31 cellular contexts compared by ENCODE assay signal in genomic region chrY:15343501-15343900, GRCh38.
"Had no signal": no experiment of that assay in that cellular context is flagged by ENCODE, and none has a peak within 500 bp of the region (broad histone marks: within the 10 kb centered on the region; RNA-seq: fewer than 3 reads in every experiment).

No MANE protein-coding gene starts in this region.

- H3K9me3 ChIP-seq: adrenal gland, body of pancreas, esophagus muscularis mucosa, gastroesophageal sphincter had no signal

- H3K27ac ChIP-seq: adrenal gland, body of pancreas, esophagus muscularis mucosa, gastroesophageal sphincter, WERI-Rb-1 had no signal

- DNase-seq: activated B cell treated with CpG ODN at 0.5 μM for 24 hours; activated CD4-positive, alpha-beta T cell treated with anti-CD3 and anti-CD28 coated beads for 48 hours; activated CD4-positive, alpha-beta T cell treated with anti-CD3 and anti-CD28 coated beads, Interleukin-2, amount 50 U/mL, for 1 hour; activated CD4-positive, alpha-beta T cell treated with anti-CD3 and anti-CD28 coated beads, Interleukin-2, amount 50 U/mL, for 48 hours; activated CD8-positive, alpha-beta memory T cell treated with anti-CD3 and anti-CD28 coated beads for 24 hours; activated CD8-positive, alpha-beta T cell treated with anti-CD3 and anti-CD28 coated beads for 36 hours; activated effector memory CD4-positive, alpha-beta T cell treated with anti-CD3 and anti-CD28 coated beads, Interleukin-2, amount 50 U/mL, for 16 hours; activated naive CD4-positive, alpha-beta T cell treated with anti-CD3 and anti-CD28 coated beads for 36 hours; activated naive CD8-positive, alpha-beta T cell treated with anti-CD3 and anti-CD28 coated beads for 36 hours; activated naive CD8-positive, alpha-beta T cell treated with anti-CD3 and anti-CD28 coated beads, Interleukin-2, amount 50 U/mL, for 24 hours; activated T-cell treated with anti-CD3 and anti-CD28 coated beads, Interleukin-2, amount 50 U/mL, for 4 hours; adrenal gland; amygdala; aorta; caudate nucleus; cortex of kidney; dermis blood vessel endothelial cell; effector CD4-positive, alpha-beta T cell; effector memory CD8-positive, alpha-beta T cell; erythroblast; foreskin melanocyte; T-helper 2 cell; WERI-Rb-1 had no signal

- H3K36me3 Mint-ChIP-seq: activated naive CD4-positive, alpha-beta T cell treated with anti-CD3 and anti-CD28 coated beads, Interleukin-2, amount 50 U/mL, for 24 hours had no signal

- ATAC-seq: activated CD4-positive, CD25-positive, alpha-beta regulatory T cell treated with anti-CD3 and anti-CD28 coated beads, Interleukin-2, amount 50 U/mL, for 24 hours; activated CD8-positive, alpha-beta T cell treated with anti-CD3 and anti-CD28 coated beads for 36 hours; activated naive CD8-positive, alpha-beta T cell treated with anti-CD3 and anti-CD28 coated beads, Interleukin-2, amount 50 U/mL, for 24 hours; activated T-cell treated with anti-CD3 and anti-CD28 coated beads, Interleukin-2, amount 50 U/mL, for 4 hours; body of pancreas; effector memory CD8-positive, alpha-beta T cell; gastroesophageal sphincter had no signal

- FAIRE-seq: colon, TTC549 had no signal

- H3K27me3 Mint-ChIP-seq: activated B cell treated with CpG ODN at 0.5 μM for 24 hours; activated CD8-positive, alpha-beta T cell treated with anti-CD3 and anti-CD28 coated beads for 36 hours; activated naive CD4-positive, alpha-beta T cell treated with anti-CD3 and anti-CD28 coated beads, Interleukin-2, amount 50 U/mL, for 24 hours; activated naive CD8-positive, alpha-beta T cell treated with anti-CD3 and anti-CD28 coated beads for 36 hours; activated naive CD8-positive, alpha-beta T cell treated with anti-CD3 and anti-CD28 coated beads, Interleukin-2, amount 50 U/mL, for 24 hours had no signal

- H3K9me3 Mint-ChIP-seq: activated B cell treated with CpG ODN at 0.5 μM for 24 hours had no signal

- H3K4me3 Mint-ChIP-seq: activated B cell treated with CpG ODN at 0.5 μM for 24 hours; activated CD8-positive, alpha-beta T cell treated with anti-CD3 and anti-CD28 coated beads for 36 hours; activated naive CD4-positive, alpha-beta T cell treated with anti-CD3 and anti-CD28 coated beads for 36 hours; activated naive CD4-positive, alpha-beta T cell treated with anti-CD3 and anti-CD28 coated beads, Interleukin-2, amount 50 U/mL, for 24 hours; activated naive CD8-positive, alpha-beta T cell treated with anti-CD3 and anti-CD28 coated beads for 36 hours; activated naive CD8-positive, alpha-beta T cell treated with anti-CD3 and anti-CD28 coated beads, Interleukin-2, amount 50 U/mL, for 24 hours; activated T-cell treated with anti-CD3 and anti-CD28 coated beads, Interleukin-2, amount 50 U/mL, for 4 hours; effector memory CD8-positive, alpha-beta T cell had no signal

- H3K4me3 ChIP-seq: adrenal gland, body of pancreas, esophagus muscularis mucosa, gastroesophageal sphincter had no signal

- H3K27ac Mint-ChIP-seq: activated B cell treated with CpG ODN at 0.5 μM for 24 hours; activated CD8-positive, alpha-beta T cell treated with anti-CD3 and anti-CD28 coated beads for 36 hours; activated naive CD4-positive, alpha-beta T cell treated with anti-CD3 and anti-CD28 coated beads for 36 hours; activated naive CD8-positive, alpha-beta T cell treated with anti-CD3 and anti-CD28 coated beads for 36 hours; activated naive CD8-positive, alpha-beta T cell treated with anti-CD3 and anti-CD28 coated beads, Interleukin-2, amount 50 U/mL, for 24 hours; activated T-helper 2 cell treated with anti-CD3 and anti-CD28 coated beads, Interferon-gamma antibody, Interleukin-2, Interleukin-4, amounts not matched to agents 10 μg/mL and 5 μg/mL and 100 μg/mL, durations not matched to agents 14 hours and 24 hours and 36 hours; effector memory CD8-positive, alpha-beta T cell had no signal

- H3K36me3 ChIP-seq: adrenal gland, esophagus muscularis mucosa, gastroesophageal sphincter, WERI-Rb-1 had no signal

- H3K27me3 ChIP-seq: adrenal gland, body of pancreas, esophagus muscularis mucosa, gastroesophageal sphincter had no signal

- H3K4me1 Mint-ChIP-seq: activated B cell treated with CpG ODN at 0.5 μM for 24 hours; activated naive CD4-positive, alpha-beta T cell treated with anti-CD3 and anti-CD28 coated beads, Interleukin-2, amount 50 U/mL, for 24 hours; activated naive CD8-positive, alpha-beta T cell treated with anti-CD3 and anti-CD28 coated beads for 36 hours; activated naive CD8-positive, alpha-beta T cell treated with anti-CD3 and anti-CD28 coated beads, Interleukin-2, amount 50 U/mL, for 24 hours had no signal

- H3K4me1 ChIP-seq: adrenal gland, body of pancreas, esophagus muscularis mucosa, gastroesophageal sphincter had no signal
